16 cellular contexts compared by ENCODE assay signal in genomic region chr13:95714142-95714832, GRCh38. TPM values are rescaled to one million over a fixed set of nuclear protein-coding genes. Genes with fewer than 3 reads are reported as not detected.
DNase-seq lines count a peak whose midpoint lies in the region; ATAC-seq, FAIRE-seq and TF ChIP-seq lines count a peak whose summit lies in the region.
"Had no signal": no experiment of that assay in that cellular context is flagged by ENCODE, and none has a peak within 500 bp of the region (broad histone marks: within the 10 kb centered on the region; RNA-seq: fewer than 3 reads in every experiment).

No MANE protein-coding gene starts in this region.

- peaks cover 5% of the 10 kb centered on the region for H3K9me3 Mint-ChIP-seq in type B pancreatic cell
- H3K9me3 Mint-ChIP-seq: activated B cell treated with CpG ODN at 0.5 μM for 24 hours had no signal

- FAIRE-seq in kidney (lab: Jason Lieb, UNC): no peak

- peaks cover 3 to 15% of the 10 kb centered on the region in 2 donors for H3K36me3 ChIP-seq in kidney (ENCODE audit: control insufficient read depth in 1 of 2, insufficient read depth in 2 of 2, low read length in 2 of 2)

- no peak overlapping the region for H3K4me3 ChIP-seq in HL-60 (replicated peaks; ENCODE audit: insufficient read depth, low read length)
- no peak overlapping the region for H3K4me3 ChIP-seq in kidney (ENCODE audit: low read length in 2 of 2)
- H3K4me3 ChIP-seq: esophagus squamous epithelium, left ventricle myocardium inferior had no signal

- H3K9ac ChIP-seq in kidney (ENCODE audit: low read length in 2 of 2): no peak overlapping the region

- H3K36me3 Mint-ChIP-seq in type B pancreatic cell: peaks cover 41% of the 10 kb centered on the region

- DNase-seq in A172 (ENCODE audit: low spot score) (peak; percentile 54), HL-60 (ENCODE audit: low read depth in 1 of 2, low spot score in 1 of 2) (peak; percentile 58 to 79), SKM-1 (lab: John Stamatoyannopoulos, UW; ENCODE audit: unreplicated experiment) (peak; percentile 32), hepatic stellate cell (ENCODE audit: low spot score) (peak; percentile 28), superior temporal gyrus (ENCODE audit: extremely low spot score) (no peak), type B pancreatic cell (ENCODE audit: extremely low spot score, unreplicated experiment) (no peak), kidney (no peak)
- DNase-seq: 8988T; activated B cell treated with CpG ODN at 0.5 μM for 24 hours; caudate nucleus; esophagus squamous epithelium; left ventricle myocardium inferior; Right ventricle myocardium superior; stimulated activated naive CD8-positive, alpha-beta T cell treated with anti-CD3 and anti-CD28 coated beads, Interleukin-15, Interleukin-2, amounts not matched to agents 100 U/mL and 50 U/mL, for 24 hours had no signal

- H3K4me1 Mint-ChIP-seq in type B pancreatic cell (ENCODE audit: unreplicated experiment): no peaks in the 10 kb centered on the region

- H3K4me3 Mint-ChIP-seq in type B pancreatic cell: no peak overlapping the region
- H3K4me3 Mint-ChIP-seq: activated B cell treated with CpG ODN at 0.5 μM for 24 hours; activated T-helper 1 cell treated with anti-CD3 and anti-CD28 coated beads, Interleukin-12 subunit alpha, Interleukin-12 subunit beta, Interleukin-2, Interleukin-4 antibody, amounts not matched to agents 30 ng/mL and 10 ng/mL and 1 ng/mL, durations not matched to agents 14 hours and 24 hours and 36 hours had no signal

- H3K4me1 ChIP-seq in kidney (ENCODE audit: control insufficient read depth in 1 of 2, insufficient read depth in 1 of 2, low read depth in 1 of 2, low read length in 2 of 2): no peaks in the 10 kb centered on the region
- H3K4me1 ChIP-seq: esophagus squamous epithelium, left ventricle myocardium inferior had no signal

- H3K9me3 ChIP-seq in kidney (ENCODE audit: control insufficient read depth in 1 of 2, low read length in 2 of 2): peaks cover 0 to 7% of the 10 kb centered on the region in 2 donors
- H3K9me3 ChIP-seq: esophagus squamous epithelium had no signal

- H3K27ac Mint-ChIP-seq in type B pancreatic cell: no peak overlapping the region
- H3K27ac Mint-ChIP-seq: activated B cell treated with CpG ODN at 0.5 μM for 24 hours; activated T-helper 1 cell treated with anti-CD3 and anti-CD28 coated beads, Interleukin-12 subunit alpha, Interleukin-12 subunit beta, Interleukin-2, Interleukin-4 antibody, amounts not matched to agents 30 ng/mL and 10 ng/mL and 1 ng/mL, durations not matched to agents 14 hours and 24 hours and 36 hours had no signal

- H3K27ac ChIP-seq in HL-60 (replicated peaks): peak overlapping the region; percentile 79
- no peak overlapping the region for H3K27ac ChIP-seq in kidney (ENCODE audit: low read depth in 2 of 2, low read length in 2 of 2)
- H3K27ac ChIP-seq: esophagus squamous epithelium, left ventricle myocardium inferior had no signal

- no peaks in the 10 kb centered on the region for H3K27me3 Mint-ChIP-seq in type B pancreatic cell
- H3K27me3 Mint-ChIP-seq: activated B cell treated with CpG ODN at 0.5 μM for 24 hours had no signal

- intact Hi-C loops in kidney (cut with DNase I): no loop called here

- TF ChIP-seq CTCF in HL-60 (IDR thresholded peaks at IDR 0.05; ENCODE audit: insufficient read depth, low read length): no peak
- TF ChIP-seq CTCF in type B pancreatic cell (conservative IDR thresholded peaks at IDR 0.05): no peak
- no peak for TF ChIP-seq CTCF in kidney (IDR thresholded peaks at IDR 0.05; ENCODE audit: borderline replicate concordance, extremely low read depth, insufficient read depth)

- H3K27me3 ChIP-seq in HL-60 (ENCODE audit: insufficient read depth, poor library complexity, severe bottlenecking): no peaks in the 10 kb centered on the region
- H3K27me3 ChIP-seq: esophagus squamous epithelium had no signal

- no peak for ATAC-seq in HG03097 (IDR thresholded peaks at IDR 0.05; ENCODE audit: low FRiP score, unreplicated experiment)
- ATAC-seq: stimulated activated naive CD8-positive, alpha-beta T cell treated with anti-CD3 and anti-CD28 coated beads, Interleukin-15, Interleukin-2, amounts not matched to agents 100 U/mL and 50 U/mL, for 24 hours had no signal

RNA-seq across cellular contexts. Expression of gene DNAJC3, which starts 37.3 kb away (rescaled TPM):
- total RNA-seq in A172 (2014; rRNA removed; shearing (Covaris generic)): 35.9 and 39.0 TPM in 2 replicates
- total RNA-seq in type B pancreatic cell (ENCODE audit: low replicate concordance) (26.4 and 29.0 TPM in 2 replicates), kidney (65.9 TPM)
- polyA plus RNA-seq in kidney (ENCODE audit: insufficient read depth, low read depth, low replicate concordance): 20.1 TPM

Comparison
In these comparisons a context has a peak if more than half of its experiments do, and no peak if none do; other contexts are left out.
1. DNase-seq: peak in A172 (single experiment), HL-60 (2 of 2), SKM-1 (single experiment) and hepatic stellate cell (single experiment); none in superior temporal gyrus (single experiment), type B pancreatic cell (single experiment) and kidney (single experiment).